In the genomic region with DNA sequence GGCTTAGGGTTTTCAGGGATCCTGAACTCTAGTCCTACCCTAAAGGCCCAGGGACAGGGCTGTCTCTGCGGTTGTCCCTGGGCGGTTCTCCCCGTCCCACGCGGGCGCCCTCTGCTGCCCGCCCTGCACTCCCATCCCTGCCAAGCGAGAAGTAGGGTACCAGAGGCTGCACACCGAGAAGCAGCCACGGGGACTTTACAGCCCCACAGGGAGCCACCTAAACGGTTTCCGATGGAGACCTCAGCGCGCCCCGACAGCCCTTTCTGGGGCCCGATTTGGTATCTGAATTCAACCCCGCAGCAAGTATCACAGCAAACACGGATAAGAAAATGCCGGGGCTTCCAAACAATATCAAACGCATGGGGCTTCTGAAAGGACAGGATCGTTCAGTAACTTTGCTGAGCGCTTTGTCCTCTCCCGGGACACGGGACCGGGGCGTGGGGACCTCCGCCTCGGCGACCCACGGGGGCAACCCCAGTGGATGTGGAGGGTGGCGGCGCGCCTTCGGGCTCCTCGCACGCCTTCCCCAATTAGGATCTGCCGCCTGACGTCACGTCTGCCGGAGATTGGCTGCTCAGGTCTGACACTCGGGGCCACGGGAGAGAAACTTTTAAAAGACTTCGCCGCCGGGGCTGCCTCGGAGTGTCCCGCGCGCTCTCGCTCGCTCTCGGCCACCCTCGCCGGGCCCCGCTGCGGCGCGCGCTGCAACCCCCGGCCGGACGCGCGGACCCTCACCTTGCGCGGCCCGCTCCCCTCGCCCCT, we compare ENCODE assay signal across 8 cellular contexts. TPM values are rescaled to one million over a fixed set of nuclear protein-coding genes. Genes with fewer than 3 reads are reported as not detected.
A peak's percentile ranks its signal among the peaks of the same experiment; 100 is the strongest.
DNase-seq lines count a peak whose midpoint lies in the region; ATAC-seq and TF ChIP-seq lines count a peak whose summit lies in the region.

A gene with protein sequence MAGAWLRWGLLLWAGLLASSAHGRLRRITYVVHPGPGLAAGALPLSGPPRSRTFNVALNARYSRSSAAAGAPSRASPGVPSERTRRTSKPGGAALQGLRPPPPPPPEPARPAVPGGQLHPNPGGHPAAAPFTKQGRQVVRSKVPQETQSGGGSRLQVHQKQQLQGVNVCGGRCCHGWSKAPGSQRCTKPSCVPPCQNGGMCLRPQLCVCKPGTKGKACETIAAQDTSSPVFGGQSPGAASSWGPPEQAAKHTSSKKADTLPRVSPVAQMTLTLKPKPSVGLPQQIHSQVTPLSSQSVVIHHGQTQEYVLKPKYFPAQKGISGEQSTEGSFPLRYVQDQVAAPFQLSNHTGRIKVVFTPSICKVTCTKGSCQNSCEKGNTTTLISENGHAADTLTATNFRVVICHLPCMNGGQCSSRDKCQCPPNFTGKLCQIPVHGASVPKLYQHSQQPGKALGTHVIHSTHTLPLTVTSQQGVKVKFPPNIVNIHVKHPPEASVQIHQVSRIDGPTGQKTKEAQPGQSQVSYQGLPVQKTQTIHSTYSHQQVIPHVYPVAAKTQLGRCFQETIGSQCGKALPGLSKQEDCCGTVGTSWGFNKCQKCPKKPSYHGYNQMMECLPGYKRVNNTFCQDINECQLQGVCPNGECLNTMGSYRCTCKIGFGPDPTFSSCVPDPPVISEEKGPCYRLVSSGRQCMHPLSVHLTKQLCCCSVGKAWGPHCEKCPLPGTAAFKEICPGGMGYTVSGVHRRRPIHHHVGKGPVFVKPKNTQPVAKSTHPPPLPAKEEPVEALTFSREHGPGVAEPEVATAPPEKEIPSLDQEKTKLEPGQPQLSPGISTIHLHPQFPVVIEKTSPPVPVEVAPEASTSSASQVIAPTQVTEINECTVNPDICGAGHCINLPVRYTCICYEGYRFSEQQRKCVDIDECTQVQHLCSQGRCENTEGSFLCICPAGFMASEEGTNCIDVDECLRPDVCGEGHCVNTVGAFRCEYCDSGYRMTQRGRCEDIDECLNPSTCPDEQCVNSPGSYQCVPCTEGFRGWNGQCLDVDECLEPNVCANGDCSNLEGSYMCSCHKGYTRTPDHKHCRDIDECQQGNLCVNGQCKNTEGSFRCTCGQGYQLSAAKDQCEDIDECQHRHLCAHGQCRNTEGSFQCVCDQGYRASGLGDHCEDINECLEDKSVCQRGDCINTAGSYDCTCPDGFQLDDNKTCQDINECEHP (N-terminal part only) (plus strand): TSS at position 640 of the 762 bp plus-strand sequence. CDS start 372 bp downstream, outside the sequence.

- H3K9me3 ChIP-seq in right cardiac atrium (ENCODE audit: control insufficient read depth, low read length) (no peaks in the 10 kb centered on the region), psoas muscle (no peaks in the 10 kb centered on the region)

- intact Hi-C loops in right cardiac atrium (cut with DNase I) (loop anchor here (2.0 to 10.0 kb wide), 6 partner anchors 78 to 174 kb away; no protein-coding TSS in a partner anchor), psoas muscle (cut with DNase I) (loop anchor here (1.0 to 10.0 kb wide), 7 partner anchors 66 to 188 kb away; no protein-coding TSS in a partner anchor)

- WGBS in right cardiac atrium = under 1% methylated on average over 68 of the region's 68 CpGs
- WGBS in psoas muscle, 3 donors = 0% methylated on average over 56 to 68 of the region's 68 CpGs

- H3K4me3 ChIP-seq in right cardiac atrium (ENCODE audit: low read length) = peak within 1 kb of the TSS; percentile 94
- peak within 1 kb of the TSS; percentile 91 for H3K4me3 ChIP-seq in psoas muscle

- H3K27me3 ChIP-seq in right cardiac atrium (ENCODE audit: control insufficient read depth, insufficient read depth) = no peaks in the 10 kb centered on the region
- no peaks in the 10 kb centered on the region for H3K27me3 ChIP-seq in psoas muscle (ENCODE audit: insufficient read depth in 3 of 3, low read length in 2 of 3)

- no peaks in the 10 kb centered on the region for H3K36me3 ChIP-seq in psoas muscle (ENCODE audit: insufficient read depth in 1 of 2, low read depth in 1 of 2)

- peak; percentile 81 for DNase-seq in Daoy (ENCODE audit: low read depth)
- DNase-seq in HuH-7 (ENCODE audit: low spot score) = peak; percentile 78
- peak; percentile 36 for DNase-seq in SKM-1 treated with dmso at 0.1 percent for 144 hours (lab: John Stamatoyannopoulos, UW; ENCODE audit: unreplicated experiment)
- peak in 41 of 56 donors; percentile 6 to 72 (median 43) for DNase-seq in amygdala (lab: John Stamatoyannopoulos, UW)
- peak; percentile 80 to 91 (median 90) for DNase-seq in right cardiac atrium
- DNase-seq in psoas muscle = peak; percentile 65 to 85

- H3K27ac ChIP-seq in right cardiac atrium (ENCODE audit: low read length) (peak within 1 kb of the TSS; percentile 70), psoas muscle (peak within 1 kb of the TSS; percentile 82)

- TF ChIP-seq CTCF in psoas muscle (IDR thresholded peaks at IDR 0.05) = peak; percentile 81

- ATAC-seq in GM21528 (IDR thresholded peaks at IDR 0.05; ENCODE audit: low FRiP score, unreplicated experiment) (peak; percentile 77), right cardiac atrium (peak; percentile 87 to 92), psoas muscle (peak; percentile 91 to 97 (median 92)), HG02970 (IDR thresholded peaks at IDR 0.05; ENCODE audit: low FRiP score, unreplicated experiment) (no peak)

- H3K4me1 ChIP-seq in right cardiac atrium (ENCODE audit: control insufficient read depth, insufficient read depth, low read length) = no peaks in the 10 kb centered on the region
- H3K4me1 ChIP-seq in psoas muscle = peaks cover 12% of the 10 kb centered on the region

RNA-seq across cellular contexts. Expression of the gene that starts here (rescaled TPM):
- total RNA-seq in Daoy (2014; rRNA removed; shearing (Covaris generic)) = 46.4 and 60.2 TPM in 2 replicates
- total RNA-seq in right cardiac atrium = 100 to 1,000 TPM; 103 to 218 (median 114) TPM
- 53.0 TPM for polyA plus RNA-seq in right cardiac atrium
- total RNA-seq in psoas muscle = 10 to 100 TPM in 3 of 4 donors, 1 to 10 TPM in 1; 9.5 to 26.8 (median 15.4) TPM
- polyA plus RNA-seq in psoas muscle = 1 to 10 TPM; 5.9 to 7.4 (median 7.3) TPM

Comparison
In these comparisons a context has a peak if more than half of its experiments do, and no peak if none do; other contexts are left out.
1. DNase-seq: peak in every context shown above with its lines; median percentile 90 in right cardiac atrium; 81 in Daoy; 78 in HuH-7; 75 in psoas muscle; 43 in amygdala; 36 in SKM-1 treated with dmso at 0.1 percent for 144 hours.